In the genomic region with DNA sequence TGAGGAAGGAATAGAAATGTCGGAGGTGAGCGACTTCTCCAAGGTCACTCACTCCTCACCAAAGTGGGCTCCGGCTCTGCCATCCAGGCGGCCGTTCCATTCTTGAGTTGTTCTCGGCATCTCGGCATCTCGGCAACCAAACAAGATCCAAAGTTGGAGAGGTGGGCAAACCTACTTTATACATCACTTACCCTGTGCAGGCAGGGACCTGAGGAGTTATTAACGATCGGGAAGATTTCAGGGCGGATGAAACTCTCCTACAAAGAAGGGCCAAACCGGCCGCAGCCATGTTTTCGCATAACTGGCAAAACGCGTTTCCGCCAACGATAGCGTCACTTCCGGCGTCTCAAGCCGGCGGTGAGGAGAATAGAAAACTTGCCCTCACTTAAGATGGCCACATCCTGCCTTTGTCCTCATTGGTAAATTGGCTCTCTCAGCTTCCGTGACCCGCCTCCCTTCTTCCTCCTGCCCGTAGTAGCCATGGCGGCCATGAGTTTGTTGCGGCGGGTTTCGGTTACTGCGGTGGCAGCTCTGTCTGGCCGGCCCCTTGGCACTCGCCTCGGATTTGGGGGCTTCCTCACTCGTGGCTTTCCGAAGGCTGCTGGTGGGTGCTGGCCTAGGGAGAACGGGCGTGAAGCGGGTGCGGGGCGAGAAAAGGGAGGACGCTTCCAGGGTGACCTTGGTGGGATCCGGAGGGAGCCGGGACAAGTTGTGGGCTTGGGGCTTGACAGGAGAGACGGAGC, we compare ENCODE assay signal across 8 cellular contexts. TPM values are rescaled to one million over a fixed set of nuclear protein-coding genes. Genes with fewer than 3 reads are reported as not detected.
DNase-seq lines count a peak whose midpoint lies in the region; ATAC-seq and TF ChIP-seq lines count a peak whose summit lies in the region.

A gene (minus strand): TSS at position 303 of the 743 bp plus-strand sequence. CDS start 14 bp downstream, at position 289.
A gene (plus strand): TSS at position 459 of the 743 bp plus-strand sequence. CDS start 22 bp downstream, at position 481.

- no peaks in the 10 kb centered on the region for H3K9me3 ChIP-seq in mucosa of rectum (ENCODE audit: control insufficient read depth in 2 of 2, low read length in 2 of 2)

- no peaks in the 10 kb centered on the region for H3K9me3 Mint-ChIP-seq in activated T-cell treated with anti-CD3 and anti-CD28 coated beads, Interleukin-2, amount 50 U/mL, for 24 hours

- peak within 1 kb of the TSS; percentile 100 for H3K27ac Mint-ChIP-seq in activated T-cell treated with anti-CD3 and anti-CD28 coated beads, Interleukin-2, amount 50 U/mL, for 24 hours

- H3K27me3 ChIP-seq in mucosa of rectum (ENCODE audit: control insufficient read depth in 2 of 2, insufficient read depth in 2 of 2, low read length in 2 of 2) = no peaks in the 10 kb centered on the region

- in situ Hi-C loops in KBM-7 (cut with MboI; ENCODE audit: low pct_unique_long_range_greater_than_20kb, low sequenced_read_pairs) = no loop called here

- H3K4me3 Mint-ChIP-seq in activated T-cell treated with anti-CD3 and anti-CD28 coated beads, Interleukin-2, amount 50 U/mL, for 24 hours = peak within 1 kb of the TSS; percentile 98

- H3K36me3 Mint-ChIP-seq in activated T-cell treated with anti-CD3 and anti-CD28 coated beads, Interleukin-2, amount 50 U/mL, for 24 hours (ENCODE audit: low read depth) = peaks cover 64% of the 10 kb centered on the region

- peaks cover 43% of the 10 kb centered on the region for H3K4me1 Mint-ChIP-seq in activated T-cell treated with anti-CD3 and anti-CD28 coated beads, Interleukin-2, amount 50 U/mL, for 24 hours (ENCODE audit: low read depth)

- peak; percentile 98 for TF ChIP-seq POLR2A in erythroblast (IDR thresholded peaks at IDR 0.05; ENCODE audit: low read length)

- peaks cover 16 to 22% of the 10 kb centered on the region in 2 donors for H3K36me3 ChIP-seq in mucosa of rectum (ENCODE audit: control insufficient read depth in 2 of 2, insufficient read depth in 2 of 2, low read length in 2 of 2)

- peak within 1 kb of the TSS; percentile 90 to 92 for H3K4me3 ChIP-seq in mucosa of rectum (ENCODE audit: low read length in 2 of 2)

- peak; percentile 96 for ATAC-seq in GM21717 (IDR thresholded peaks at IDR 0.05; ENCODE audit: unreplicated experiment)

- peak; percentile 96 for DNase-seq in DMS153 treated with DMSO at 0.1 percent for 48 hours (lab: John Stamatoyannopoulos, UW; ENCODE audit: unreplicated experiment)
- peak; percentile 98 for DNase-seq in KBM-7
- peak; percentile 92 for DNase-seq in activated T-cell treated with anti-CD3 and anti-CD28 coated beads, Interleukin-2, amount 50 U/mL, for 24 hours
- DNase-seq in erythroblast (lab: John Stamatoyannopoulos, UW) = peak; percentile 98
- peak; percentile 94 for DNase-seq in stimulated activated CD8-positive, alpha-beta memory T cell treated with anti-CD3 and anti-CD28 coated beads, Interleukin-4, amount 100 ng/mL, for 48 hours

- no peaks in the 10 kb centered on the region for H3K27me3 Mint-ChIP-seq in activated T-cell treated with anti-CD3 and anti-CD28 coated beads, Interleukin-2, amount 50 U/mL, for 24 hours

- peaks cover 0 to 13% of the 10 kb centered on the region in 2 donors for H3K4me1 ChIP-seq in mucosa of rectum (ENCODE audit: control insufficient read depth in 2 of 2, insufficient read depth in 2 of 2, low read length in 2 of 2)

- H3K9ac ChIP-seq in mucosa of rectum (ENCODE audit: low read depth in 1 of 2, low read length in 2 of 2) = peak within 1 kb of the TSS; percentile 93 to 98

- H3K27ac ChIP-seq in mucosa of rectum (ENCODE audit: low read depth in 2 of 2, low read length in 2 of 2) = peak within 1 kb of the TSS; percentile 84 to 93

TF ChIP-seq in PFSK-1, 5 proteins besides CTCF, POLR2A, EP300 and RAD21:
- TF ChIP-seq, protein P1, sequence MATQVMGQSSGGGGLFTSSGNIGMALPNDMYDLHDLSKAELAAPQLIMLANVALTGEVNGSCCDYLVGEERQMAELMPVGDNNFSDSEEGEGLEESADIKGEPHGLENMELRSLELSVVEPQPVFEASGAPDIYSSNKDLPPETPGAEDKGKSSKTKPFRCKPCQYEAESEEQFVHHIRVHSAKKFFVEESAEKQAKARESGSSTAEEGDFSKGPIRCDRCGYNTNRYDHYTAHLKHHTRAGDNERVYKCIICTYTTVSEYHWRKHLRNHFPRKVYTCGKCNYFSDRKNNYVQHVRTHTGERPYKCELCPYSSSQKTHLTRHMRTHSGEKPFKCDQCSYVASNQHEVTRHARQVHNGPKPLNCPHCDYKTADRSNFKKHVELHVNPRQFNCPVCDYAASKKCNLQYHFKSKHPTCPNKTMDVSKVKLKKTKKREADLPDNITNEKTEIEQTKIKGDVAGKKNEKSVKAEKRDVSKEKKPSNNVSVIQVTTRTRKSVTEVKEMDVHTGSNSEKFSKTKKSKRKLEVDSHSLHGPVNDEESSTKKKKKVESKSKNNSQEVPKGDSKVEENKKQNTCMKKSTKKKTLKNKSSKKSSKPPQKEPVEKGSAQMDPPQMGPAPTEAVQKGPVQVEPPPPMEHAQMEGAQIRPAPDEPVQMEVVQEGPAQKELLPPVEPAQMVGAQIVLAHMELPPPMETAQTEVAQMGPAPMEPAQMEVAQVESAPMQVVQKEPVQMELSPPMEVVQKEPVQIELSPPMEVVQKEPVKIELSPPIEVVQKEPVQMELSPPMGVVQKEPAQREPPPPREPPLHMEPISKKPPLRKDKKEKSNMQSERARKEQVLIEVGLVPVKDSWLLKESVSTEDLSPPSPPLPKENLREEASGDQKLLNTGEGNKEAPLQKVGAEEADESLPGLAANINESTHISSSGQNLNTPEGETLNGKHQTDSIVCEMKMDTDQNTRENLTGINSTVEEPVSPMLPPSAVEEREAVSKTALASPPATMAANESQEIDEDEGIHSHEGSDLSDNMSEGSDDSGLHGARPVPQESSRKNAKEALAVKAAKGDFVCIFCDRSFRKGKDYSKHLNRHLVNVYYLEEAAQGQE (IDR thresholded peaks at IDR 0.05; ENCODE audit: insufficient read depth in 1 of 2, low read depth in 2 of 2, low read length in 2 of 2) = no peak
- TF ChIP-seq TAF1 (IDR thresholded peaks at IDR 0.05; ENCODE audit: borderline replicate concordance, insufficient read depth, low read length) (peak; percentile 82; the same call in 1 of the 2 replicates), FOXP2 (optimal IDR thresholded peaks at IDR 0.05; ENCODE audit: borderline replicate concordance, extremely low read depth, extremely low read length, insufficient read depth) (peak; percentile 60), POLR2AphosphoS5 (IDR thresholded peaks at IDR 0.05; ENCODE audit: low read depth, low read length) (peak; percentile 80), SIN3A (IDR thresholded peaks at IDR 0.05; ENCODE audit: borderline replicate concordance, insufficient read depth, low read length) (peak; percentile 32; the same call in 1 of the 2 replicates)

RNA-seq across cellular contexts. Expression of the first gene that starts in this region (rescaled TPM):
- 32.6 TPM for polyA plus RNA-seq in PFSK-1 (2012; ENCODE audit: insufficient read length, low read depth)

RNA-seq across cellular contexts. Expression of the second gene that starts in this region (rescaled TPM):
- polyA plus RNA-seq in PFSK-1 (2012; ENCODE audit: insufficient read length, low read depth) = 47.4 TPM

Comparison
In these comparisons a context has a peak if more than half of its experiments do, and no peak if none do; other contexts are left out.
1. Peak in every context shown above with its lines: DNase-seq, ATAC-seq, H3K4me3 ChIP-seq and H3K27ac ChIP-seq.